ENCODE assay signal across 9 cellular contexts in genomic region chr10:104614245-104614831, GRCh38. TPM values are rescaled to one million over a fixed set of nuclear protein-coding genes. Genes with fewer than 3 reads are reported as not detected.
DNase-seq lines count a peak whose midpoint lies in the region; ATAC-seq, FAIRE-seq and TF ChIP-seq lines count a peak whose summit lies in the region.
"Had no signal": no experiment of that assay in that cellular context is flagged by ENCODE, and none has a peak within 500 bp of the region (broad histone marks: within the 10 kb centered on the region; RNA-seq: fewer than 3 reads in every experiment).

No MANE protein-coding gene starts in this region.

- no peak overlapping the region for H3K9ac ChIP-seq in GM12878 (ENCODE audit: control insufficient read depth, insufficient read depth, low read length)

- RAD21 ChIA-PET in GM12878 (lab: Charles Lee; ENCODE audit: unreplicated experiment) = no interaction called here

- H4K20me1 ChIP-seq in GM12878 (ENCODE audit: control insufficient read depth, insufficient read depth) = no peaks in the 10 kb centered on the region

- no peaks in the 10 kb centered on the region for H3K36me3 ChIP-seq in GM12878 (ENCODE audit: control insufficient read depth in 2 of 2, insufficient read depth in 2 of 2, low read length in 1 of 2)

- TF ChIP-seq EP300 in GM12878 (IDR thresholded peaks at IDR 0.05; ENCODE audit: borderline replicate concordance in 1 of 2, control insufficient read depth in 1 of 2, low read depth in 2 of 2, low read length in 2 of 2) = no peak

- no peaks in the 10 kb centered on the region for H3K4me1 ChIP-seq in GM12878 (ENCODE audit: control insufficient read depth, insufficient read depth, low read length)

- in situ Hi-C loops in GM12878 (cut with MboI) = no loop called here

- no peak overlapping the region for H3K4me2 ChIP-seq in GM12878 (ENCODE audit: control insufficient read depth, insufficient read depth)

- CTCF ChIA-PET in GM12878 (lab: Yijun Ruan, JAX) = interaction anchor here (0.7 to 1.5 kb wide), 6 partner anchors 19 to 494 kb away, joined by 3 to 12 read pairs (median 4); no protein-coding TSS in a partner anchor

- H3K4me3 Mint-ChIP-seq in progenitor cell of endocrine pancreas (ENCODE audit: low read depth) = no peak overlapping the region
- H3K4me3 Mint-ChIP-seq: CD4-positive, CD25-positive, alpha-beta regulatory T cell had no signal

- POLR2A ChIA-PET in GM12878 (lab: Charles Lee) = no interaction called here

- no TSS peak for BruUV-seq in GM12878 (replicated peaks; lab: Mats Ljungman, UMichigan)

- TF ChIP-seq CTCF in NB4 (IDR thresholded peaks at IDR 0.05; ENCODE audit: low read depth, low read length) = peak; percentile 78
- TF ChIP-seq CTCF in GM12878 (IDR thresholded peaks at IDR 0.05 in 2 of 3, conservative IDR thresholded peaks at IDR 0.05 in 1 of 3; ENCODE audit: control insufficient read depth in 2 of 3, extremely low read depth in 1 of 3, insufficient read depth in 1 of 3, low read depth in 3 of 3, low read length in 3 of 3) = peak; percentile 38 to 56 (median 51)
- peak; percentile 57 for TF ChIP-seq CTCF in progenitor cell of endocrine pancreas (IDR thresholded peaks at IDR 0.05; ENCODE audit: unreplicated experiment)

- no peak overlapping the region for H3K27ac Mint-ChIP-seq in progenitor cell of endocrine pancreas
- H3K27ac Mint-ChIP-seq: CD4-positive, CD25-positive, alpha-beta regulatory T cell had no signal

- no peaks in the 10 kb centered on the region for H3K27me3 ChIP-seq in GM12878 (replicated peaks in 1 of 2; ENCODE audit: control insufficient read depth in 2 of 2, insufficient read depth in 2 of 2, low read length in 1 of 2)

- H2AFZ ChIP-seq in GM12878 (ENCODE audit: control insufficient read depth, low read depth, low read length) = no peak overlapping the region

- DNase-seq in NCI-H146 (lab: John Stamatoyannopoulos, UW) (peak; percentile 13), NCI-H146 treated with DMSO at 0.1 percent for 48 hours (lab: John Stamatoyannopoulos, UW; ENCODE audit: unreplicated experiment) (no peak), NB4 (ENCODE audit: low read depth) (peak; percentile 50), GM12878 (ENCODE audit: low read depth, low spot score) (no peak), progenitor cell of endocrine pancreas (ENCODE audit: low spot score, unreplicated experiment) (no peak), kidney glomerular epithelial cell (lab: John Stamatoyannopoulos, UW) (no peak)

- H3K27ac ChIP-seq in GM12878 (ENCODE audit: control insufficient read depth, insufficient read depth) = no peak overlapping the region

- no peak overlapping the region for H3K4me3 ChIP-seq in NB4 (ENCODE audit: low read depth, low read length)
- H3K4me3 ChIP-seq in GM12878 = no peak overlapping the region

- no peak for FAIRE-seq in GM12878 (lab: Jason Lieb, UNC)

- H3K36me3 Mint-ChIP-seq in progenitor cell of endocrine pancreas (ENCODE audit: insufficient read depth) = no peaks in the 10 kb centered on the region
- H3K36me3 Mint-ChIP-seq: CD4-positive, CD25-positive, alpha-beta regulatory T cell had no signal

- no peaks in the 10 kb centered on the region for H3K9me3 ChIP-seq in GM12878 (replicated peaks; ENCODE audit: control insufficient read depth, insufficient read depth, low read length)

- no peaks in the 10 kb centered on the region for H3K4me1 Mint-ChIP-seq in progenitor cell of endocrine pancreas (ENCODE audit: low read depth)

- 36% methylated on average over 6 of the region's 6 CpGs for WGBS in GM12878 (ENCODE audit: insufficient coverage, insufficient replicate concordance, low lambda C conversion rate, missing lambda C conversion rate)

- ATAC-seq in GM21515 (IDR thresholded peaks at IDR 0.05; ENCODE audit: unreplicated experiment) (peak; percentile 73), GM12878 (peak; percentile 80), HG03457 (IDR thresholded peaks at IDR 0.05; ENCODE audit: unreplicated experiment) (no peak)

- SMC1A ChIA-PET in GM12878 (lab: Charles Lee; ENCODE audit: uncharacterized antibody, unreplicated experiment) = interaction anchor here (0.6 kb wide), 1 partner anchor 29 kb away, joined by 4 read pairs; no protein-coding TSS in a partner anchor

- TF ChIP-seq RAD21 in GM12878 (IDR thresholded peaks at IDR 0.05; ENCODE audit: insufficient read depth, low read depth, low read length) = peak; percentile 51

- no peaks in the 10 kb centered on the region for H3K27me3 Mint-ChIP-seq in progenitor cell of endocrine pancreas

- no peaks in the 10 kb centered on the region for H3K79me2 ChIP-seq in GM12878 (ENCODE audit: control insufficient read depth, insufficient read depth, low read length)

- H3K9me3 Mint-ChIP-seq in progenitor cell of endocrine pancreas (ENCODE audit: low read depth) = peaks cover 3% of the 10 kb centered on the region

- no peak for TF ChIP-seq POLR2A in NB4 (IDR thresholded peaks at IDR 0.05; ENCODE audit: extremely low read depth, insufficient read length)
- no peak for TF ChIP-seq POLR2A in GM12878 (IDR thresholded peaks at IDR 0.05; ENCODE audit: low read depth, low read length)

- intact Hi-C loops in GM12878 (cut with micrococcal nuclease; ENCODE audit: unreplicated experiment) = loop anchor here (2.0 kb wide), 1 partner anchor 208 kb away; no protein-coding TSS in a partner anchor

TF ChIP-seq in GM12878, 131 proteins besides CTCF, POLR2A, EP300 and RAD21:
- TF ChIP-seq ZNF24 (IDR thresholded peaks at IDR 0.05) (no peak), PML (IDR thresholded peaks at IDR 0.05; ENCODE audit: low read length) (no peak), YY1 (IDR thresholded peaks at IDR 0.05; ENCODE audit: low read depth, low read length) (0 out of 2 replicates have a peak, but pooled peaks have one; percentile 10), HDAC6 (IDR thresholded peaks at IDR 0.05; ENCODE audit: unreplicated experiment) (no peak), KAT2A (conservative IDR thresholded peaks at IDR 0.05; ENCODE audit: control insufficient read depth, low read depth, low read length) (no peak), POU2F2 (IDR thresholded peaks at IDR 0.05; ENCODE audit: borderline replicate concordance, low read depth, low read length) (no peak), SREBF1 (IDR thresholded peaks at IDR 0.05; ENCODE audit: low read length) (no peak), CBX5 (IDR thresholded peaks at IDR 0.05; ENCODE audit: low read depth) (no peak), SMC3 (IDR thresholded peaks at IDR 0.05; ENCODE audit: borderline replicate concordance, low read length) (peak; percentile 43; the same call in 1 of the 2 replicates), SMAD1 (IDR thresholded peaks at IDR 0.05; ENCODE audit: low read depth, partially characterized antibody) (no peak)
- TF ChIP-seq, protein P1, sequence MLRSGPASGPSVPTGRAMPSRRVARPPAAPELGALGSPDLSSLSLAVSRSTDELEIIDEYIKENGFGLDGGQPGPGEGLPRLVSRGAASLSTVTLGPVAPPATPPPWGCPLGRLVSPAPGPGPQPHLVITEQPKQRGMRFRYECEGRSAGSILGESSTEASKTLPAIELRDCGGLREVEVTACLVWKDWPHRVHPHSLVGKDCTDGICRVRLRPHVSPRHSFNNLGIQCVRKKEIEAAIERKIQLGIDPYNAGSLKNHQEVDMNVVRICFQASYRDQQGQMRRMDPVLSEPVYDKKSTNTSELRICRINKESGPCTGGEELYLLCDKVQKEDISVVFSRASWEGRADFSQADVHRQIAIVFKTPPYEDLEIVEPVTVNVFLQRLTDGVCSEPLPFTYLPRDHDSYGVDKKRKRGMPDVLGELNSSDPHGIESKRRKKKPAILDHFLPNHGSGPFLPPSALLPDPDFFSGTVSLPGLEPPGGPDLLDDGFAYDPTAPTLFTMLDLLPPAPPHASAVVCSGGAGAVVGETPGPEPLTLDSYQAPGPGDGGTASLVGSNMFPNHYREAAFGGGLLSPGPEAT (IDR thresholded peaks at IDR 0.05; ENCODE audit: low read depth) = no peak

RNA-seq across cellular contexts. Expression of gene SORCS3, which starts 26.8 kb away (rescaled TPM):
- total RNA-seq in GM12878 (2013; cell fraction: nucleolus; rRNA removed) = 0.08 TPM in 1 of 2 replicates, not detected in the other
- total RNA-seq in GM12878 (2014; rRNA removed) (not detected in 2 replicates), GM12878 (2014; rRNA removed; fragmentation: Illumina TruSeq; extraction: Trizol) (not detected in 2 replicates), GM12878 (2021) (not detected in 2 replicates), progenitor cell of endocrine pancreas (0.24 and 0.31 TPM in 2 replicates)
- polyA plus RNA-seq in GM12878 (2011; ENCODE audit: low read depth) = not detected
- polyA plus RNA-seq in GM12878 (2011; rRNA removed) (0.03 and 0.04 TPM in 2 replicates), GM12878 (2014; fragmentation: Illumina TruSeq; extraction: Trizol) (0.01 TPM in 1 of 2 replicates, not detected in the other), GM12878 (2014; fragmentation: Nextera tagmentation; extraction: Ambion mirVana) (under 1 TPM in 1 of 2 experiments, not detected in 1; 0.02 TPM), GM12878 (2014; rRNA removed) (not detected in 2 replicates), GM12878 (2016; fragmentation: Nextera tagmentation; extraction: Ambion mirVana) (not detected)
- polyA plus RNA-seq in GM12878 (2011; cell fraction: cytosol; rRNA removed) = 0.01 TPM in 1 of 2 replicates, not detected in the other
- polyA plus RNA-seq in GM12878 (2011; cell fraction: nucleus; rRNA removed) = 0.07 and 0.09 TPM in 2 replicates
- polyA plus RNA-seq in GM12878 (2012) = not detected in 2 replicates
- polyA minus RNA-seq in GM12878 (2011; rRNA and poly(A)+ RNA removed) = 0.05 TPM in 1 of 2 replicates, not detected in the other
- not detected in 2 replicates for polyA minus RNA-seq in GM12878 (2011; cell fraction: cytosol; rRNA and poly(A)+ RNA removed)
- 0.12 TPM in 1 of 2 replicates, not detected in the other for polyA minus RNA-seq in GM12878 (2011; cell fraction: nucleus; rRNA and poly(A)+ RNA removed)
- total RNA-seq: CD4-positive, CD25-positive, alpha-beta regulatory T cell had no signal

Comparison
In these comparisons a context has a peak if more than half of its experiments do, and no peak if none do; other contexts are left out.
1. DNase-seq: peak in NCI-H146 (single experiment) and NB4 (single experiment); none in NCI-H146 treated with DMSO at 0.1 percent for 48 hours (single experiment), GM12878 (single experiment), progenitor cell of endocrine pancreas (single experiment) and kidney glomerular epithelial cell (single experiment).
2. Peak in every context shown above with its lines, with median percentiles within 50 percentile points of each other: CTCF ChIP-seq.